ENCODE assay signal across 10 cellular contexts in genomic region chr1:224739997-224740687, GRCh38.
A peak's percentile ranks its signal among the peaks of the same experiment; 100 is the strongest.
DNase-seq lines count a peak whose midpoint lies in the region; ATAC-seq, FAIRE-seq and TF ChIP-seq lines count a peak whose summit lies in the region.
"Had no signal": no experiment of that assay in that cellular context is flagged by ENCODE, and none has a peak within 500 bp of the region (broad histone marks: within the 10 kb centered on the region; RNA-seq: fewer than 3 reads in every experiment).

No MANE protein-coding gene starts in this region.

- no peaks in the 10 kb centered on the region for H3K36me3 ChIP-seq in SJSA1
- no peaks in the 10 kb centered on the region for H3K36me3 ChIP-seq in pancreas

- H3K9me3 ChIP-seq in SJSA1 (replicated peaks) (no peaks in the 10 kb centered on the region), pancreas (no peaks in the 10 kb centered on the region)
- H3K9me3 ChIP-seq: Caco-2 had no signal

- WGBS in pancreas, 2 donors: 84 to 88% methylated on average over 7 of the region's 7 CpGs

- peak in 1 of 2 experiments; percentile 52 for DNase-seq in SJSA1 (ENCODE audit: low read depth in 1 of 2, low spot score in 2 of 2)
- DNase-seq in pancreas: no peak
- no peak for DNase-seq in foreskin keratinocyte
- DNase-seq in GM19238 (ENCODE audit: insufficient read length, low spot score): no peak
- DNase-seq in SKM-1 (lab: John Stamatoyannopoulos, UW; ENCODE audit: unreplicated experiment): no peak
- DNase-seq: Caco-2, KG1 had no signal

- H3K4me1 ChIP-seq in SJSA1 (replicated peaks): peaks cover 43% of the 10 kb centered on the region
- H3K4me1 ChIP-seq in pancreas: peaks cover 0 to 2% (median 0%) of the 10 kb centered on the region in 3 donors
- no peaks in the 10 kb centered on the region for H3K4me1 ChIP-seq in foreskin keratinocyte
- H3K4me1 ChIP-seq: Caco-2 had no signal

- no peak overlapping the region for H3K4me3 ChIP-seq in SJSA1
- H3K4me3 ChIP-seq in pancreas: no peak overlapping the region

- FAIRE-seq in pancreas (lab: Jason Lieb, UNC): no peak

- H3K27me3 ChIP-seq in SJSA1 (replicated peaks) (no peaks in the 10 kb centered on the region), pancreas (no peaks in the 10 kb centered on the region), foreskin keratinocyte (peaks cover 4% of the 10 kb centered on the region)

- TF ChIP-seq CTCF in pancreas (IDR thresholded peaks at IDR 0.05): no peak
- no peak for TF ChIP-seq CTCF in foreskin keratinocyte (conservative IDR thresholded peaks at IDR 0.05)

- intact Hi-C loops in pancreas (cut with DNase I): no loop called here

- ATAC-seq in GM18868 (IDR thresholded peaks at IDR 0.05; ENCODE audit: unreplicated experiment) (peak; percentile 60), GM21515 (IDR thresholded peaks at IDR 0.05; ENCODE audit: unreplicated experiment) (peak; percentile 76), HG03060 (IDR thresholded peaks at IDR 0.05; ENCODE audit: low read depth, unreplicated experiment) (peak; percentile 70), pancreas (no peak), foreskin keratinocyte (no peak)

- H3K27ac ChIP-seq in SJSA1 (0 out of 2 replicates have a peak overlapping the region, but pooled peaks have one; percentile 8), pancreas (no peak overlapping the region), foreskin keratinocyte (no peak overlapping the region)

Comparison
In these comparisons a context has a peak if more than half of its experiments do, and no peak if none do; other contexts are left out.
1. ATAC-seq: peak in GM18868 (single experiment), GM21515 (single experiment) and HG03060 (single experiment); none in pancreas (0 of 4) and foreskin keratinocyte (single experiment).